8 cellular contexts compared by ENCODE assay signal in the genomic region with DNA sequence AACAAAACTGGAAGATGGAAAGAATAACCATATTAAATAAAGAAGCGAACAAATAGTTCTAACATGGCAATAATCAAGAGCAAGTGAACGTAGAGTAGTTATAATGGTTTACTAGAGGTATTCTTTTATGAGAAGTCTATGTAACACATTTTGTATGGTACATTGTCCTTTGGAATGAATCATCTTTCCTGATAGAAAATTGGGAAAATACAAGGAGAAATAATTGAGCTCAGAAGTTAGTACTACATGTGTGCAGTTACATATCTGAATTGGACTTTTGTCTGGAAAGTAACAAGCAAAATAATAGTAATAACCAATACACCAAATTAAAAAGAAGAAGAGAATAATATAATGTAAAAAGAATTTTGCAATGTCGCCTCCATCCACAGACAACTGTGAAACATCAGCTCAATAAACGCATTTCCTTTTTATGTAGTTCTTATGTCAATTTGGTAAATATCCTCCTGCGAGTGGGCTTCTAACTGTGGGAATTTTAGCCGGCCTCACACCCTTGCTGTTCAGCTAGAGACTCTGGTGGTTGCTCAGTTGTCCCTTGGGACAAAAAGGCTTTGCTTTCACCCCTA. TPM values are rescaled to one million over a fixed set of nuclear protein-coding genes. Genes with fewer than 3 reads are reported as not detected.
A peak's percentile ranks its signal among the peaks of the same experiment; 100 is the strongest.
DNase-seq lines count a peak whose midpoint lies in the region; ATAC-seq and TF ChIP-seq lines count a peak whose summit lies in the region.

No MANE protein-coding gene starts in this region.

- no peaks in the 10 kb centered on the region for H3K9me3 ChIP-seq in effector memory CD4-positive, alpha-beta T cell (ENCODE audit: control insufficient read depth, low read length)
- no peaks in the 10 kb centered on the region for H3K9me3 ChIP-seq in prostate gland

- peaks cover 9% of the 10 kb centered on the region for H3K4me1 ChIP-seq in effector memory CD4-positive, alpha-beta T cell (ENCODE audit: control insufficient read depth, insufficient read depth, low read length, poor library complexity, severe bottlenecking)
- H3K4me1 ChIP-seq in prostate gland (replicated peaks), result peaks cover 2% of the 10 kb centered on the region

- peaks cover 12% of the 10 kb centered on the region for H3K36me3 ChIP-seq in effector memory CD4-positive, alpha-beta T cell (ENCODE audit: control insufficient read depth, insufficient read depth, low read length)
- no peaks in the 10 kb centered on the region for H3K36me3 ChIP-seq in prostate gland

- DNase-seq in EH (ENCODE audit: low read depth), result peak; percentile 2
- peak; percentile 69 for DNase-seq in NCI-H748 (lab: John Stamatoyannopoulos, UW; ENCODE audit: unreplicated experiment)
- DNase-seq in effector memory CD4-positive, alpha-beta T cell, result no peak
- DNase-seq in prostate gland (ENCODE audit: low spot score), result no peak
- DNase-seq in activated gamma-delta T cell treated with Interleukin-2 at 50 U/mL for 16 hours, result no peak
- DNase-seq in omental fat pad (ENCODE audit: low spot score), result no peak

- intact Hi-C loops in prostate gland (cut with DNase I), result loop anchor here (2.0 to 10.0 kb wide), 2 partner anchors 59 to 105 kb away; partner anchors contain the start of gene TUBA1B

- H3K4me3 ChIP-seq in effector memory CD4-positive, alpha-beta T cell (ENCODE audit: insufficient read depth, low read depth, low read length, poor library complexity, severe bottlenecking), result peak overlapping the region; percentile 11
- no peak overlapping the region for H3K4me3 ChIP-seq in prostate gland

- ATAC-seq in GM21619 (IDR thresholded peaks at IDR 0.05; ENCODE audit: unreplicated experiment) (no peak), HG02973 (IDR thresholded peaks at IDR 0.05; ENCODE audit: unreplicated experiment) (no peak), omental fat pad (ENCODE audit: low FRiP score) (no peak)

- TF ChIP-seq CTCF in prostate gland (IDR thresholded peaks at IDR 0.05) (no peak), omental fat pad (IDR thresholded peaks at IDR 0.05) (no peak)

- no peak for TF ChIP-seq POLR2A in prostate gland (IDR thresholded peaks at IDR 0.05)

- H3K27me3 ChIP-seq in effector memory CD4-positive, alpha-beta T cell (replicated peaks; ENCODE audit: control insufficient read depth, insufficient read depth, low read length, poor library complexity, severe bottlenecking), result no peaks in the 10 kb centered on the region
- H3K27me3 ChIP-seq in prostate gland (replicated peaks; ENCODE audit: insufficient read depth), result no peaks in the 10 kb centered on the region

- peak overlapping the region; percentile 98 for H3K27ac ChIP-seq in effector memory CD4-positive, alpha-beta T cell (ENCODE audit: insufficient read depth, low read length, poor library complexity, severe bottlenecking)
- peak overlapping the region; percentile 93 to 98 for H3K27ac ChIP-seq in prostate gland

- 70% methylated on average over 6 of the region's 6 CpGs for WGBS in prostate gland

RNA-seq across cellular contexts. Expression of gene TUBA1A, which starts 0.9 kb away (rescaled TPM):
- 100 to 1,000 TPM in 1 of 2 donors, 10 to 100 TPM in 1; 81.6 to 253 TPM for total RNA-seq in prostate gland
- total RNA-seq in omental fat pad, result 100 to 1,000 TPM; 145 to 210 (median 159) TPM

RNA-seq across cellular contexts. Expression of gene TUBA1B, which starts 58.6 kb away (rescaled TPM):
- 100 to 1,000 TPM; 292 to 922 TPM for total RNA-seq in prostate gland
- total RNA-seq in omental fat pad, result 1,000 to 10,000 TPM in 1 of 4 donors, 100 to 1,000 TPM in 3; 608 to 1,018 (median 745) TPM

Comparison
In these comparisons a context has a peak if more than half of its experiments do, and no peak if none do; other contexts are left out.
1. DNase-seq: peak in EH (single experiment) and NCI-H748 (single experiment); none in effector memory CD4-positive, alpha-beta T cell (0 of 3), prostate gland (single experiment), activated gamma-delta T cell treated with Interleukin-2 at 50 U/mL for 16 hours (single experiment) and omental fat pad (single experiment).